11 cellular contexts compared by ENCODE assay signal in genomic region chr6:170394980-170395379, GRCh38.
"Had no signal": no experiment of that assay in that cellular context is flagged by ENCODE, and none has a peak within 500 bp of the region (broad histone marks: within the 10 kb centered on the region; RNA-seq: fewer than 3 reads in every experiment).

No MANE protein-coding gene starts in this region.

- H3K9me3 Mint-ChIP-seq: HFFc6 had no signal

- H3K4me3 Mint-ChIP-seq: GM23338, H9, HFFc6 had no signal

- DNase-seq: GM23248, GOT3, H7, H9, HCEC 1CT, HFFc6 had no signal

- H3K27ac ChIP-seq: GM23248 had no signal

- H3K4me3 ChIP-seq: GM23248, GM23338, HAP-1 had no signal

- H3K4me1 Mint-ChIP-seq: GM23338, H9 had no signal

- H3K4me2 ChIP-seq: GM23338 had no signal

- FAIRE-seq: H1, H54 had no signal

- H3K9ac ChIP-seq: GM23248 had no signal

- H3K4me1 ChIP-seq: HAP-1 had no signal

- H3K9me3 ChIP-seq: HAP-1 had no signal

- H2AFZ ChIP-seq: GM23248, GM23338 had no signal

- H3K27ac Mint-ChIP-seq: GM23338, H9, HFFc6 had no signal

- ATAC-seq: GM23338, HCT116 had no signal
